In the genomic region with DNA sequence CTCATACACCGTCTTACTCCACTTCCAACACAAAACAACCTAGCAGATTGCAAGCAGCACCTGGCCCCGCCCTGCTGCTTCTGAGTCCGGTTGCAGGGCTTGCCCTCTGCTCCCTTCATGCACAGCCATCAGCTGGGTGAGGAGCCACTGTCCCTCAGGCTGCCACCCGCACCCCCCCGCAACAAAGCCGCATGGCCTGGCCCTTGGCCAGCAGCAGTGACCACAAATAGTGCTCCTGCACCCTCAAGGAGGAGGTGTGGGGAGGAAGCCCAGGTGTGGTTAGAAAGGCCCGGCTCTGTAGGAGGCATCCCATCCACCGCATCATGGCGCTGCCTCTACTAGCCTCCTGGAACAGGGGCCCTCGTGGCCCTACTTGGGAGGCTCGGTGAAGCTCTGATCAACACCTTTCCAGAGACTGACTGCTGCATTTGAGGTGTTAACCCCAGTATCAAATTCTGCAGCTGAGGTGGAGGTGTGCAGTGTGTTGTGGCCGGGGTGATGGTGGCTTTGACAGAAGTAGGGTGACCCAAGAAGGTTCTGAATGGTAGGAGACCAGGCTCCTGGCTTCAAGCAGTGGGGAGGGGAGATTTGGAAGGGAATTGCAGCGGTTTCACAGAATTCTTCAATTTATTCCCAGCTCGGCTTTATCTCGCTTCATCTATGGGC, we compare ENCODE assay signal across 21 cellular contexts. TPM values are rescaled to one million over a fixed set of nuclear protein-coding genes. Genes with fewer than 3 reads are reported as not detected.
DNase-seq lines count a peak whose midpoint lies in the region; ATAC-seq, FAIRE-seq and TF ChIP-seq lines count a peak whose summit lies in the region.
"Had no signal": no experiment of that assay in that cellular context is flagged by ENCODE, and none has a peak within 500 bp of the region (broad histone marks: within the 10 kb centered on the region; RNA-seq: fewer than 3 reads in every experiment).

No MANE protein-coding gene starts in this region.

- no peaks in the 10 kb centered on the region for H3K79me2 ChIP-seq in KMS-11 (ENCODE audit: insufficient read depth, low read depth)

- H3K27me3 Mint-ChIP-seq in activated naive CD4-positive, alpha-beta T cell treated with anti-CD3 and anti-CD28 coated beads, Interleukin-2, amount 10 ng/mL, durations not matched to agents 7 days and 5 days: peaks cover 42% of the 10 kb centered on the region
- peaks cover 24 to 34% (median 28%) of the 10 kb centered on the region in 3 donors for H3K27me3 Mint-ChIP-seq in immature natural killer cell (ENCODE audit: low read depth in 3 of 3)
- peaks cover 21% of the 10 kb centered on the region for H3K27me3 Mint-ChIP-seq in activated T-cell treated with anti-CD3 and anti-CD28 coated beads, Interleukin-2, amount 50 U/mL, for 4 hours (ENCODE audit: low read depth)
- H3K27me3 Mint-ChIP-seq in activated CD4-positive, alpha-beta memory T cell treated with anti-CD3 and anti-CD28 coated beads for 36 hours: peaks cover 5% of the 10 kb centered on the region

- FAIRE-seq in small intestine (lab: Jason Lieb, UNC): no peak
- FAIRE-seq: A204.1, G401.6 had no signal

- H3K36me3 Mint-ChIP-seq in activated naive CD4-positive, alpha-beta T cell treated with anti-CD3 and anti-CD28 coated beads, Interleukin-2, amount 10 ng/mL, durations not matched to agents 7 days and 5 days: no peaks in the 10 kb centered on the region
- peaks cover 0 to 11% of the 10 kb centered on the region in 2 donors for H3K36me3 Mint-ChIP-seq in activated naive CD4-positive, alpha-beta T cell treated with anti-CD3 and anti-CD28 coated beads, Interleukin-2, amount 50 U/mL, for 72 hours
- H3K36me3 Mint-ChIP-seq in immature natural killer cell: peaks cover 0 to 4% (median 0%) of the 10 kb centered on the region in 3 donors
- H3K36me3 Mint-ChIP-seq in activated T-cell treated with anti-CD3 and anti-CD28 coated beads, Interleukin-2, amount 50 U/mL, for 4 hours (ENCODE audit: insufficient read depth): no peaks in the 10 kb centered on the region
- no peaks in the 10 kb centered on the region for H3K36me3 Mint-ChIP-seq in activated CD4-positive, alpha-beta memory T cell treated with anti-CD3 and anti-CD28 coated beads for 36 hours

- H3K36me3 ChIP-seq in KMS-11 (ENCODE audit: insufficient read depth) (no peaks in the 10 kb centered on the region), small intestine (ENCODE audit: control insufficient read depth in 2 of 2, insufficient read depth in 2 of 2, low read length in 2 of 2) (peaks cover 0 to 9% of the 10 kb centered on the region in 2 donors)
- H3K36me3 ChIP-seq: BE2C, MG63 had no signal

- H3K4me3 Mint-ChIP-seq in activated naive CD4-positive, alpha-beta T cell treated with anti-CD3 and anti-CD28 coated beads, Interleukin-2, amount 10 ng/mL, durations not matched to agents 7 days and 5 days: no peak overlapping the region
- peak overlapping the region; percentile 50 to 64 (median 55) for H3K4me3 Mint-ChIP-seq in immature natural killer cell
- no peak overlapping the region for H3K4me3 Mint-ChIP-seq in activated T-cell treated with anti-CD3 and anti-CD28 coated beads, Interleukin-2, amount 50 U/mL, for 4 hours
- no peak overlapping the region for H3K4me3 Mint-ChIP-seq in activated CD4-positive, alpha-beta memory T cell treated with anti-CD3 and anti-CD28 coated beads for 36 hours
- H3K4me3 Mint-ChIP-seq: CD4-positive, CD25-positive, alpha-beta regulatory T cell had no signal

- no peak overlapping the region for H2AFZ ChIP-seq in KMS-11 (ENCODE audit: low read depth)

- CTCF ChIA-PET in activated naive CD4-positive, alpha-beta T cell treated with anti-CD3 and anti-CD28 coated beads, Interleukin-2, amount 10 ng/mL, durations not matched to agents 7 days and 5 days (lab: Charles Lee): no interaction called here
- CTCF ChIA-PET in activated CD4-positive, alpha-beta memory T cell treated with anti-CD3 and anti-CD28 coated beads for 36 hours (lab: Charles Lee): interaction anchor here (1.5 kb wide), 1 partner anchor 16 kb away, joined by 7 read pairs; no protein-coding TSS in a partner anchor

- no peak overlapping the region for H3K9ac ChIP-seq in KMS-11

- no peak for TF ChIP-seq CTCF in KMS-11 (conservative IDR thresholded peaks at IDR 0.05; ENCODE audit: low read depth, low read length)

- H3K4me2 ChIP-seq in KMS-11: peak overlapping the region; percentile 37

- H3K27me3 ChIP-seq in KMS-11 (ENCODE audit: insufficient read depth, low read depth) (no peaks in the 10 kb centered on the region), small intestine (ENCODE audit: control insufficient read depth in 2 of 2, insufficient read depth in 2 of 2, low read length in 2 of 2) (peaks cover 0 to 3% of the 10 kb centered on the region in 2 donors)
- H3K27me3 ChIP-seq: BE2C, MG63 had no signal

- DNase-seq in activated naive CD4-positive, alpha-beta T cell treated with anti-CD3 and anti-CD28 coated beads, Interleukin-2, amount 10 ng/mL, durations not matched to agents 7 days and 5 days: no peak
- no peak for DNase-seq in activated naive CD4-positive, alpha-beta T cell treated with anti-CD3 and anti-CD28 coated beads, Interleukin-2, amount 50 U/mL, for 72 hours (ENCODE audit: low spot score in 2 of 2)
- peak; percentile 59 to 65 (median 65) for DNase-seq in immature natural killer cell
- DNase-seq in small intestine: peak; percentile 33
- DNase-seq in activated T-cell treated with anti-CD3 and anti-CD28 coated beads, Interleukin-2, amount 50 U/mL, for 4 hours: no peak
- no peak for DNase-seq in activated CD4-positive, alpha-beta memory T cell treated with anti-CD3 and anti-CD28 coated beads for 36 hours
- DNase-seq: BE2C, Kasumi-1, MG63, NCI-H1048, NCI-H1436, NCI-H1930, NCI-H226, NCI-H524, NCI-H82 had no signal

- H3K4me3 ChIP-seq in KMS-11 (IDR thresholded peaks at IDR 0.05; ENCODE audit: insufficient read depth, low read depth, low read length) (no peak overlapping the region), small intestine (ENCODE audit: low read depth in 1 of 2, low read length in 2 of 2) (no peak overlapping the region)
- H3K4me3 ChIP-seq: MG63 had no signal

- peaks cover 8% of the 10 kb centered on the region for H3K9me3 Mint-ChIP-seq in activated naive CD4-positive, alpha-beta T cell treated with anti-CD3 and anti-CD28 coated beads, Interleukin-2, amount 10 ng/mL, durations not matched to agents 7 days and 5 days
- peaks cover 6 to 8% of the 10 kb centered on the region in 2 donors for H3K9me3 Mint-ChIP-seq in activated naive CD4-positive, alpha-beta T cell treated with anti-CD3 and anti-CD28 coated beads, Interleukin-2, amount 50 U/mL, for 72 hours
- H3K9me3 Mint-ChIP-seq in immature natural killer cell: peaks cover 6 to 15% (median 10%) of the 10 kb centered on the region in 6 donors
- peaks cover 14% of the 10 kb centered on the region for H3K9me3 Mint-ChIP-seq in activated T-cell treated with anti-CD3 and anti-CD28 coated beads, Interleukin-2, amount 50 U/mL, for 4 hours
- H3K9me3 Mint-ChIP-seq in activated CD4-positive, alpha-beta memory T cell treated with anti-CD3 and anti-CD28 coated beads for 36 hours: peaks cover 5% of the 10 kb centered on the region

- intact Hi-C loops in activated CD4-positive, alpha-beta memory T cell treated with anti-CD3 and anti-CD28 coated beads for 36 hours (cut with micrococcal nuclease): no loop called here

- POLR2A ChIA-PET in activated CD4-positive, alpha-beta memory T cell treated with anti-CD3 and anti-CD28 coated beads for 36 hours (lab: Charles Lee): no interaction called here

- WGBS in small intestine, 3 donors: 72 to 82% (median 76%) methylated on average over 15 of the region's 15 CpGs

- ATAC-seq in activated naive CD4-positive, alpha-beta T cell treated with anti-CD3 and anti-CD28 coated beads, Interleukin-2, amount 50 U/mL, for 72 hours: no peak
- ATAC-seq in GM21825 (IDR thresholded peaks at IDR 0.05; ENCODE audit: unreplicated experiment): no peak
- no peak for ATAC-seq in activated T-cell treated with anti-CD3 and anti-CD28 coated beads, Interleukin-2, amount 50 U/mL, for 4 hours

- H4K20me1 ChIP-seq in KMS-11 (ENCODE audit: insufficient read depth): no peaks in the 10 kb centered on the region

- peak overlapping the region; percentile 43 for H3K27ac Mint-ChIP-seq in activated naive CD4-positive, alpha-beta T cell treated with anti-CD3 and anti-CD28 coated beads, Interleukin-2, amount 10 ng/mL, durations not matched to agents 7 days and 5 days
- no peak overlapping the region for H3K27ac Mint-ChIP-seq in activated naive CD4-positive, alpha-beta T cell treated with anti-CD3 and anti-CD28 coated beads, Interleukin-2, amount 50 U/mL, for 72 hours
- no peak overlapping the region for H3K27ac Mint-ChIP-seq in immature natural killer cell
- no peak overlapping the region for H3K27ac Mint-ChIP-seq in activated CD4-positive, alpha-beta memory T cell treated with anti-CD3 and anti-CD28 coated beads for 36 hours
- H3K27ac Mint-ChIP-seq: CD4-positive, CD25-positive, alpha-beta regulatory T cell had no signal

- peaks cover 13% of the 10 kb centered on the region for H3K4me1 Mint-ChIP-seq in activated naive CD4-positive, alpha-beta T cell treated with anti-CD3 and anti-CD28 coated beads, Interleukin-2, amount 10 ng/mL, durations not matched to agents 7 days and 5 days
- peaks cover 31 to 37% of the 10 kb centered on the region in 2 donors for H3K4me1 Mint-ChIP-seq in immature natural killer cell
- H3K4me1 Mint-ChIP-seq in activated T-cell treated with anti-CD3 and anti-CD28 coated beads, Interleukin-2, amount 50 U/mL, for 4 hours (ENCODE audit: low read depth): peaks cover 12% of the 10 kb centered on the region
- H3K4me1 Mint-ChIP-seq in activated CD4-positive, alpha-beta memory T cell treated with anti-CD3 and anti-CD28 coated beads for 36 hours (ENCODE audit: low read depth): peaks cover 3% of the 10 kb centered on the region

- H3K4me1 ChIP-seq in KMS-11 (ENCODE audit: low read depth, poor library complexity, severe bottlenecking) (peaks cover 67% of the 10 kb centered on the region), small intestine (ENCODE audit: control insufficient read depth in 2 of 2, insufficient read depth in 1 of 2, low read depth in 1 of 2, low read length in 1 of 2) (no peaks in the 10 kb centered on the region)
- H3K4me1 ChIP-seq: BE2C had no signal

- H3K9me3 ChIP-seq in small intestine (ENCODE audit: control insufficient read depth, low read depth): no peaks in the 10 kb centered on the region
- H3K9me3 ChIP-seq: BE2C, MG63 had no signal

- H3K27ac ChIP-seq in KMS-11: peak overlapping the region; percentile 19; the same call in 1 of the 2 replicates
- no peak overlapping the region for H3K27ac ChIP-seq in small intestine (ENCODE audit: low read depth in 1 of 2, low read length in 1 of 2)

RNA-seq across cellular contexts. Expression of a gene that starts 52.7 kb away (rescaled TPM):
- total RNA-seq in activated naive CD4-positive, alpha-beta T cell treated with anti-CD3 and anti-CD28 coated beads, Interleukin-2, amount 50 U/mL, for 72 hours: 1 to 10 TPM; 2.6 to 3.8 TPM
- polyA plus RNA-seq in immature natural killer cell (not detected), small intestine (10 to 100 TPM; 13.8 to 48.4 (median 19.2) TPM)
- 1 to 10 TPM; 2.7 to 3.3 (median 3.0) TPM for total RNA-seq in activated T-cell treated with anti-CD3 and anti-CD28 coated beads, Interleukin-2, amount 50 U/mL, for 4 hours
- total RNA-seq in activated CD4-positive, alpha-beta memory T cell treated with anti-CD3 and anti-CD28 coated beads for 36 hours: 1 to 10 TPM; 1.2 to 1.6 TPM
- total RNA-seq: HT1080 had no signal
- polyA plus RNA-seq: CD4-positive, CD25-positive, alpha-beta regulatory T cell had no signal

Comparison
In these comparisons a context has a peak if more than half of its experiments do, and no peak if none do; other contexts are left out.
1. DNase-seq: peak in immature natural killer cell (3 of 3) and small intestine (single experiment); none in activated naive CD4-positive, alpha-beta T cell treated with anti-CD3 and anti-CD28 coated beads, Interleukin-2, amount 10 ng/mL, durations not matched to agents 7 days and 5 days (single experiment), activated naive CD4-positive, alpha-beta T cell treated with anti-CD3 and anti-CD28 coated beads, Interleukin-2, amount 50 U/mL, for 72 hours (0 of 2), activated T-cell treated with anti-CD3 and anti-CD28 coated beads, Interleukin-2, amount 50 U/mL, for 4 hours (single experiment) and activated CD4-positive, alpha-beta memory T cell treated with anti-CD3 and anti-CD28 coated beads for 36 hours (single experiment).
2. H3K4me3 Mint-ChIP-seq: peak in immature natural killer cell (5 of 5); none in activated naive CD4-positive, alpha-beta T cell treated with anti-CD3 and anti-CD28 coated beads, Interleukin-2, amount 10 ng/mL, durations not matched to agents 7 days and 5 days (single experiment), activated T-cell treated with anti-CD3 and anti-CD28 coated beads, Interleukin-2, amount 50 U/mL, for 4 hours (single experiment) and activated CD4-positive, alpha-beta memory T cell treated with anti-CD3 and anti-CD28 coated beads for 36 hours (single experiment).